ENCODE assay signal across 19 cellular contexts in genomic region chr11:72824811-72825505, GRCh38. TPM values are rescaled to one million over a fixed set of nuclear protein-coding genes. Genes with fewer than 3 reads are reported as not detected.
DNase-seq lines count a peak whose midpoint lies in the region; ATAC-seq and TF ChIP-seq lines count a peak whose summit lies in the region.
"Had no signal": no experiment of that assay in that cellular context is flagged by ENCODE, and none has a peak within 500 bp of the region (broad histone marks: within the 10 kb centered on the region; RNA-seq: fewer than 3 reads in every experiment).

No MANE protein-coding gene starts in this region.

- H3K9me3 Mint-ChIP-seq in CD4-positive, alpha-beta memory T cell: peaks cover 0 to 2% (median 0%) of the 10 kb centered on the region in 8 donors
- no peaks in the 10 kb centered on the region for H3K9me3 Mint-ChIP-seq in activated naive CD8-positive, alpha-beta T cell treated with anti-CD3 and anti-CD28 coated beads for 36 hours
- H3K9me3 Mint-ChIP-seq in naive thymus-derived CD4-positive, alpha-beta T cell: peaks cover 0 to 2% (median 0%) of the 10 kb centered on the region in 11 donors

- no peaks in the 10 kb centered on the region for H3K9me3 ChIP-seq in CD4-positive, alpha-beta memory T cell (ENCODE audit: control insufficient read depth in 1 of 2, low read length in 2 of 2)
- H3K9me3 ChIP-seq in naive thymus-derived CD4-positive, alpha-beta T cell (ENCODE audit: control insufficient read depth in 2 of 3, low read length in 3 of 3): no peaks in the 10 kb centered on the region
- H3K9me3 ChIP-seq: gastrocnemius medialis, HAP-1, lower lobe of right lung, Peyer's patch, tibial artery had no signal

- ATAC-seq in naive thymus-derived CD4-positive, alpha-beta T cell: no peak
- no peak for ATAC-seq in HG03025 (IDR thresholded peaks at IDR 0.05; ENCODE audit: low FRiP score, unreplicated experiment)
- ATAC-seq: gastrocnemius medialis, lower lobe of right lung, sciatic nerve had no signal

- intact Hi-C loops in CD4-positive, alpha-beta memory T cell (cut with micrococcal nuclease): no loop called here
- intact Hi-C loops in naive thymus-derived CD4-positive, alpha-beta T cell (cut with micrococcal nuclease): no loop called here

- H3K27me3 ChIP-seq in CD4-positive, alpha-beta memory T cell (ENCODE audit: insufficient read depth, low read length): no peaks in the 10 kb centered on the region
- no peaks in the 10 kb centered on the region for H3K27me3 ChIP-seq in naive thymus-derived CD4-positive, alpha-beta T cell (ENCODE audit: control insufficient read depth in 2 of 2, insufficient read depth in 2 of 2, low read length in 2 of 2)
- H3K27me3 ChIP-seq: gastrocnemius medialis, Peyer's patch, tibial artery had no signal

- in situ Hi-C loops in GM18951 (cut with MboI; ENCODE audit: low sequenced_read_pairs, unreplicated experiment): no loop called here

- POLR2A ChIA-PET in CD4-positive, alpha-beta memory T cell (lab: Charles Lee; ENCODE audit: partially characterized antibody): interaction anchor here (1.2 to 1.9 kb wide), 3 partner anchors 31 to 316 kb away, joined by 3 to 5 read pairs (median 4); partner anchors contain the start of gene STARD10
- POLR2A ChIA-PET in naive thymus-derived CD4-positive, alpha-beta T cell (lab: Charles Lee): no interaction called here

- H3K36me3 ChIP-seq in CD4-positive, alpha-beta memory T cell (ENCODE audit: insufficient read depth, low read length): peaks cover 38% of the 10 kb centered on the region
- peaks cover 0 to 76% (median 10%) of the 10 kb centered on the region in 3 experiments for H3K36me3 ChIP-seq in naive thymus-derived CD4-positive, alpha-beta T cell (ENCODE audit: control insufficient read depth in 2 of 3, insufficient read depth in 3 of 3, low read length in 3 of 3)
- H3K36me3 ChIP-seq: gastrocnemius medialis, HAP-1 had no signal

- no peaks in the 10 kb centered on the region for H3K27me3 Mint-ChIP-seq in CD4-positive, alpha-beta memory T cell
- H3K27me3 Mint-ChIP-seq in activated naive CD8-positive, alpha-beta T cell treated with anti-CD3 and anti-CD28 coated beads for 36 hours: no peaks in the 10 kb centered on the region
- no peaks in the 10 kb centered on the region for H3K27me3 Mint-ChIP-seq in naive thymus-derived CD4-positive, alpha-beta T cell

- H3K4me3 Mint-ChIP-seq in CD4-positive, alpha-beta memory T cell: peak overlapping the region in 1 of 8 donors; percentile 21
- no peak overlapping the region for H3K4me3 Mint-ChIP-seq in activated naive CD8-positive, alpha-beta T cell treated with anti-CD3 and anti-CD28 coated beads for 36 hours
- H3K4me3 Mint-ChIP-seq in naive thymus-derived CD4-positive, alpha-beta T cell: peak overlapping the region in 1 of 10 donors; percentile 10

- peaks cover 8 to 16% (median 11%) of the 10 kb centered on the region in 4 donors for H3K4me1 Mint-ChIP-seq in CD4-positive, alpha-beta memory T cell
- peaks cover 6% of the 10 kb centered on the region for H3K4me1 Mint-ChIP-seq in activated naive CD8-positive, alpha-beta T cell treated with anti-CD3 and anti-CD28 coated beads for 36 hours
- peaks cover 0 to 22% (median 10%) of the 10 kb centered on the region in 7 donors for H3K4me1 Mint-ChIP-seq in naive thymus-derived CD4-positive, alpha-beta T cell

- no peak overlapping the region for H3K27ac ChIP-seq in CD4-positive, alpha-beta memory T cell (ENCODE audit: low read depth, low read length)
- H3K27ac ChIP-seq in naive thymus-derived CD4-positive, alpha-beta T cell (ENCODE audit: low read depth, low read length): peak overlapping the region; percentile 8
- H3K27ac ChIP-seq: epithelial cell of prostate, gastrocnemius medialis, lower lobe of right lung had no signal

- peak; percentile 38 for TF ChIP-seq POLR2A in GM18951 (IDR thresholded peaks at IDR 0.05; ENCODE audit: extremely low read depth, insufficient read depth, insufficient read length)

- H3K4me3 ChIP-seq in CD4-positive, alpha-beta memory T cell (ENCODE audit: low read length in 2 of 2): no peak overlapping the region
- H3K4me3 ChIP-seq in naive thymus-derived CD4-positive, alpha-beta T cell (ENCODE audit: low read length): no peak overlapping the region
- H3K4me3 ChIP-seq: gastrocnemius medialis, HAP-1, lower lobe of right lung, Peyer's patch, tibial artery had no signal

- peaks cover 13% of the 10 kb centered on the region for H3K4me1 ChIP-seq in CD4-positive, alpha-beta memory T cell (ENCODE audit: insufficient read depth, low read length)
- peaks cover 0 to 7% of the 10 kb centered on the region in 2 donors for H3K4me1 ChIP-seq in naive thymus-derived CD4-positive, alpha-beta T cell (ENCODE audit: control insufficient read depth in 2 of 2, insufficient read depth in 2 of 2, low read length in 2 of 2)
- H3K4me1 ChIP-seq: HAP-1 had no signal

- no peak for DNase-seq in CD4-positive, alpha-beta memory T cell
- no peak for DNase-seq in activated naive CD8-positive, alpha-beta T cell treated with anti-CD3 and anti-CD28 coated beads for 36 hours
- no peak for DNase-seq in naive thymus-derived CD4-positive, alpha-beta T cell
- no peak for DNase-seq in stimulated activated naive CD4-positive, alpha-beta T cell (lab: John Stamatoyannopoulos, UW)
- DNase-seq in SKM-1 treated with dmso at 0.1 percent for 144 hours (lab: John Stamatoyannopoulos, UW; ENCODE audit: unreplicated experiment) (no peak), retina (no peak)
- DNase-seq: activated CD4-positive, CD25-positive, alpha-beta regulatory T cell treated with anti-CD3 and anti-CD28 coated beads, Interleukin-2, amount 50 U/mL, for 72 hours; amniotic stem cell; gastrocnemius medialis; lower lobe of right lung; NCI-H1048; NCI-H82; tibial artery had no signal

- CTCF ChIA-PET in CD4-positive, alpha-beta memory T cell (lab: Charles Lee; ENCODE audit: partially characterized antibody): interaction anchor here (0.8 kb wide), 1 partner anchor 353 kb away, joined by 4 read pairs; no protein-coding TSS in a partner anchor
- CTCF ChIA-PET in naive thymus-derived CD4-positive, alpha-beta T cell (lab: Charles Lee): no interaction called here

- peak overlapping the region in 6 of 7 donors; percentile 31 to 78 (median 70) for H3K27ac Mint-ChIP-seq in CD4-positive, alpha-beta memory T cell
- peak overlapping the region; percentile 9 for H3K27ac Mint-ChIP-seq in activated naive CD8-positive, alpha-beta T cell treated with anti-CD3 and anti-CD28 coated beads for 36 hours
- peak overlapping the region; percentile 24 to 85 (median 47) for H3K27ac Mint-ChIP-seq in naive thymus-derived CD4-positive, alpha-beta T cell

- H3K36me3 Mint-ChIP-seq in CD4-positive, alpha-beta memory T cell: peaks cover 13 to 53% of the 10 kb centered on the region in 2 donors
- peaks cover 15% of the 10 kb centered on the region for H3K36me3 Mint-ChIP-seq in activated naive CD8-positive, alpha-beta T cell treated with anti-CD3 and anti-CD28 coated beads for 36 hours
- H3K36me3 Mint-ChIP-seq in naive thymus-derived CD4-positive, alpha-beta T cell: peaks cover 0 to 25% (median 5%) of the 10 kb centered on the region in 5 donors

RNA-seq across cellular contexts. Expression of gene ATG16L2, which starts 10.7 kb away (rescaled TPM):
- 100 to 1,000 TPM; 194 to 202 TPM for total RNA-seq in CD4-positive, alpha-beta memory T cell
- polyA plus RNA-seq in CD4-positive, alpha-beta memory T cell: 10 to 100 TPM; 13.2 to 24.1 TPM
- 10 to 100 TPM; 41.2 to 45.7 TPM for total RNA-seq in activated naive CD8-positive, alpha-beta T cell treated with anti-CD3 and anti-CD28 coated beads for 36 hours
- total RNA-seq in naive thymus-derived CD4-positive, alpha-beta T cell: 100 to 1,000 TPM in 4 of 5 experiments, 10 to 100 TPM in 1; 99.5 to 199 (median 166) TPM
- polyA plus RNA-seq in naive thymus-derived CD4-positive, alpha-beta T cell: 10 to 100 TPM; 12.8 to 19.9 TPM

RNA-seq across cellular contexts. Expression of gene STARD10, which starts 31.1 kb away (rescaled TPM):
- 10 to 100 TPM; 23.0 to 23.5 TPM for total RNA-seq in CD4-positive, alpha-beta memory T cell
- 10 to 100 TPM; 24.9 to 27.0 TPM for polyA plus RNA-seq in CD4-positive, alpha-beta memory T cell
- 1 to 10 TPM; 6.2 to 6.4 TPM for total RNA-seq in activated naive CD8-positive, alpha-beta T cell treated with anti-CD3 and anti-CD28 coated beads for 36 hours
- total RNA-seq in naive thymus-derived CD4-positive, alpha-beta T cell: 10 to 100 TPM; 10.9 to 26.1 (median 16.4) TPM
- 10 to 100 TPM; 18.4 to 20.0 TPM for polyA plus RNA-seq in naive thymus-derived CD4-positive, alpha-beta T cell

Comparison
In these comparisons a context has a peak if more than half of its experiments do, and no peak if none do; other contexts are left out.
1. H3K27ac Mint-ChIP-seq: peak in every context shown above with its lines; median percentile 70 in CD4-positive, alpha-beta memory T cell; 47 in naive thymus-derived CD4-positive, alpha-beta T cell; 9 in activated naive CD8-positive, alpha-beta T cell treated with anti-CD3 and anti-CD28 coated beads for 36 hours.